Comparison of ENCODE assay signal across 14 cellular contexts in genomic region chr7:50665403-50666123, GRCh38.
DNase-seq lines count a peak whose midpoint lies in the region; ATAC-seq, FAIRE-seq and TF ChIP-seq lines count a peak whose summit lies in the region.
"Had no signal": no experiment of that assay in that cellular context is flagged by ENCODE, and none has a peak within 500 bp of the region (broad histone marks: within the 10 kb centered on the region; RNA-seq: fewer than 3 reads in every experiment).

No MANE protein-coding gene starts in this region.

- POLR2A ChIA-PET in K562 (lab: Yijun Ruan, JAX), result interaction anchor here (0.8 kb wide), 1 partner anchor 10 kb away, joined by 5 read pairs; no protein-coding TSS in a partner anchor

- no peak overlapping the region for H3K4me2 ChIP-seq in K562 (ENCODE audit: insufficient read depth, low read length)
- H3K4me2 ChIP-seq in osteoblast (ENCODE audit: insufficient read depth, low read length), result peak overlapping the region; percentile 58

- TF ChIP-seq CTCF in GM12864 (IDR thresholded peaks at IDR 0.05; ENCODE audit: low read depth, low read length, missing control alignments), result peak; percentile 48
- TF ChIP-seq CTCF in K562 (IDR thresholded peaks at IDR 0.05 in 2 of 3, conservative IDR thresholded peaks at IDR 0.05 in 1 of 3; ENCODE audit: insufficient read depth in 2 of 3, low read depth in 1 of 3, low read length in 3 of 3), result 0 out of 6 replicates have a peak, but pooled peaks of 2 of the 3 experiments have one; percentile 11 to 18
- no peak for TF ChIP-seq CTCF in osteoblast (IDR thresholded peaks at IDR 0.05; ENCODE audit: extremely low read depth, low read depth, low read length)

- no peak overlapping the region for H3K27ac ChIP-seq in K562 (ENCODE audit: extremely low read depth, low read depth, low read length)
- H3K27ac ChIP-seq in osteoblast (ENCODE audit: low read depth, low read length), result peak overlapping the region; percentile 43

- CTCF ChIA-PET in K562 (lab: Yijun Ruan, JAX; ENCODE audit: low intra/inter-chr PET ratio), result no interaction called here

- intact Hi-C loops in K562 (cut with micrococcal nuclease), result no loop called here

- in situ Hi-C loops in K562 (cut with MboI), result no loop called here

- H3K79me2 ChIP-seq in K562 (ENCODE audit: control insufficient read depth, insufficient read depth, low read length) (0 out of 3 replicates have a peak, but pooled peaks cover 4% of the 10 kb centered on the region), osteoblast (ENCODE audit: insufficient read depth, low read length) (peaks cover 30% of the 10 kb centered on the region)

- H3K4me1 ChIP-seq in K562 (replicated peaks in 1 of 2; ENCODE audit: control insufficient read depth in 2 of 2, insufficient read depth in 2 of 2, low read length in 2 of 2) (peaks cover 0 to 3% of the 10 kb centered on the region in 2 experiments; a peak in 1 of 5 replicates), osteoblast (ENCODE audit: insufficient read depth, low read length) (peaks cover 38% of the 10 kb centered on the region)
- H3K4me1 ChIP-seq: HAP-1 had no signal

- TF ChIP-seq POLR2A in K562 (conservative IDR thresholded peaks at IDR 0.05), result no peak

- FAIRE-seq in K562 (lab: Jason Lieb, UNC), result no peak
- FAIRE-seq: islet of Langerhans had no signal

- no peaks in the 10 kb centered on the region for H3K9me1 ChIP-seq in K562 (ENCODE audit: control insufficient read depth, insufficient read depth, low read length)

- ATAC-seq in K562 (no peak; the same call in 2 of the 3 replicates), GM19328 (IDR thresholded peaks at IDR 0.05; ENCODE audit: unreplicated experiment) (no peak)

- H3K9me3 ChIP-seq in K562 (replicated peaks; ENCODE audit: control insufficient read depth, insufficient read depth, low read depth, low read length) (no peaks in the 10 kb centered on the region), osteoblast (ENCODE audit: low read depth, low read length) (no peaks in the 10 kb centered on the region)
- H3K9me3 ChIP-seq: Caco-2, HAP-1, ovary had no signal

- no peak for TF ChIP-seq RAD21 in K562 (CRISPR knock-in tag; conservative IDR thresholded peaks at IDR 0.05 in 1 of 2, IDR thresholded peaks at IDR 0.05 in 1 of 2)

- H3K27me3 ChIP-seq in H7 (ENCODE audit: control insufficient read depth, insufficient read depth, low read length) (no peaks in the 10 kb centered on the region), K562 (ENCODE audit: control insufficient read depth in 2 of 2, insufficient read depth in 2 of 2, low read length in 2 of 2) (no peaks in the 10 kb centered on the region), osteoblast (ENCODE audit: insufficient read depth, low read length) (no peaks in the 10 kb centered on the region)
- H3K27me3 ChIP-seq: ovary had no signal

- TF ChIP-seq EP300 in K562 (IDR thresholded peaks at IDR 0.05; ENCODE audit: low read length), result no peak

- H3K36me3 ChIP-seq in H7 (replicated peaks; ENCODE audit: control insufficient read depth, insufficient read depth, low read length), result peaks cover 4% of the 10 kb centered on the region
- H3K36me3 ChIP-seq in K562 (ENCODE audit: control insufficient read depth, insufficient read depth, low read length), result peaks cover 75% of the 10 kb centered on the region; the same call in 2 of the 3 replicates
- H3K36me3 ChIP-seq in osteoblast (ENCODE audit: insufficient read depth, low read length), result peaks cover 12% of the 10 kb centered on the region
- H3K36me3 ChIP-seq: ovary had no signal

- H4K20me1 ChIP-seq in K562 (replicated peaks; ENCODE audit: control insufficient read depth, insufficient read depth, low read length) (0 out of 2 replicates have a peak, but pooled peaks cover 16% of the 10 kb centered on the region), osteoblast (ENCODE audit: insufficient read depth, low read length) (peaks cover 67% of the 10 kb centered on the region)

- H3K4me3 ChIP-seq in GM12864 (ENCODE audit: low read depth, low read length) (no peak overlapping the region), H7 (ENCODE audit: insufficient read depth, low read depth, low read length) (no peak overlapping the region), K562 (no peak overlapping the region), osteoblast (ENCODE audit: insufficient read depth, low read length) (no peak overlapping the region)
- H3K4me3 ChIP-seq: HAP-1, ovary had no signal

- DNase-seq in GM12864 (ENCODE audit: low read depth), result no peak
- DNase-seq in H7, result peak; percentile 56
- no peak for DNase-seq in K562 (ENCODE audit: extremely low read depth in 1 of 4, low spot score in 3 of 4)
- peak; percentile 92 for DNase-seq in osteoblast (ENCODE audit: insufficient read length, low spot score, missing footprints)
- no peak for DNase-seq in NCI-H748 (lab: John Stamatoyannopoulos, UW; ENCODE audit: unreplicated experiment)
- no peak for DNase-seq in activated gamma-delta T cell (lab: John Stamatoyannopoulos, UW)
- no peak for DNase-seq in NOMO-1 (lab: John Stamatoyannopoulos, UW; ENCODE audit: unreplicated experiment in 2 of 2)
- DNase-seq: Caco-2, NCI-H1694, OCI-M1, ovary had no signal

- no TSS peak for BruUV-seq in K562 (replicated peaks; lab: Mats Ljungman, UMichigan)

- WGBS in K562 (ENCODE audit: insufficient coverage, low coverage, missing lambda C conversion rate), result 88% methylated on average over 14 of the region's 17 CpGs

- H2AFZ ChIP-seq in K562 (ENCODE audit: low read depth, low read length), result no peak overlapping the region
- no peak overlapping the region for H2AFZ ChIP-seq in osteoblast (ENCODE audit: low read length)

- peak overlapping the region in 1 of 2 experiments; percentile 43; a peak in 1 of 4 replicates for H3K9ac ChIP-seq in K562 (ENCODE audit: insufficient read depth in 1 of 2, low read depth in 2 of 2, low read length in 2 of 2)

TF ChIP-seq in K562, 482 proteins besides CTCF, POLR2A, EP300 and RAD21:
- TF ChIP-seq ELK1 (CRISPR knock-in tag; IDR thresholded peaks at IDR 0.05), result no peak
- 0 out of 2 replicates have a peak, but pooled peaks have one; percentile 26 for TF ChIP-seq POLR2G (IDR thresholded peaks at IDR 0.05; ENCODE audit: low read depth, low read length)

Comparison
In these comparisons a context has a peak if more than half of its experiments do, and no peak if none do; other contexts are left out.
1. DNase-seq: peak in H7 (single experiment) and osteoblast (single experiment); none in GM12864 (single experiment), K562 (0 of 4), NCI-H748 (single experiment), activated gamma-delta T cell (single experiment) and NOMO-1 (0 of 2).